ENCODE assay signal across 8 cellular contexts in the genomic region with DNA sequence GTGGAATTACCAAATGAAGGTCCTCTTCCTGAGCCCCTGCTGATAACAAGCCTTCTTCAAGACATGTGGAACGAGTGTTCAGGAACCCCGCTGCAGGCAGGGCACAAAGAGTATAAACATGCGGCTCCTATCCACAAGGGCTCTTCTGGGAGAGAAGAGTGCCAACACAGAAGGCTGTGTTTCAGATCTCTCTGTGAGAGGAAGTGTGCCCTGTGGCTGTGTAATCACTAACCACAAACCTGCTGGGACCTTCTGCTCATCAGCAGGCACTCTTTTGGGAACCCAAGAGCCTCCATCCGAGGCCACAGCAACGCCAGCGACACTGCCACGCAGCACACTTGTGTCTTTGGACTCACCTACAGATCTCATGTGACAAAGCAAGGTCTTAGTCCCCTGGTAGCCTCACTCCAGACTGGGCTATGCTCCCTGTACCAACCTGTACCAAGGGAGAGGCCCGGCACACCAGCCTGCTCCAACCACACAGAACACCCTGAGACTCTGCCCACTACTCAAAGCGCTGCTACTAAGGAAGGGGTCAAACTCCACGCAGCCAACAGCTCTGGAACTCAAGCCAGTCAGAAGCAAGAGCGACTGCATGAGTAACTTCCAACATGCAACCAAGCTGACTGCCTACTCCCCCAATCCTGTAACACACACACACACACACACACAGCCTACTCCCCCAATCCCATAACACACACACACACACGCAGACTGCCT. TPM values are rescaled to one million over a fixed set of nuclear protein-coding genes. Genes with fewer than 3 reads are reported as not detected.
DNase-seq lines count a peak whose midpoint lies in the region; ATAC-seq and TF ChIP-seq lines count a peak whose summit lies in the region.

No MANE protein-coding gene starts in this region.

- H3K36me3 ChIP-seq in neutrophil (peaks cover 52% of the 10 kb centered on the region), adrenal gland (replicated peaks in 1 of 2) (peaks cover 0 to 24% of the 10 kb centered on the region in 2 donors)

- H3K9me3 Mint-ChIP-seq in brain, result no peaks in the 10 kb centered on the region

- peak overlapping the region in 4 of 5 experiments; percentile 56 to 95 (median 88) for H3K27ac Mint-ChIP-seq in brain

- peaks cover 47% of the 10 kb centered on the region for H3K36me3 Mint-ChIP-seq in brain

- H3K4me3 ChIP-seq in neutrophil (ENCODE audit: low read depth in 1 of 2, low read length in 1 of 2) (peak overlapping the region in 1 of 2 experiments; percentile 9), adrenal gland (no peak overlapping the region)

- no peaks in the 10 kb centered on the region for H3K9me3 ChIP-seq in neutrophil
- no peaks in the 10 kb centered on the region for H3K9me3 ChIP-seq in adrenal gland (replicated peaks in 1 of 3)

- H3K27me3 ChIP-seq in neutrophil (no peaks in the 10 kb centered on the region), adrenal gland (no peaks in the 10 kb centered on the region)

- peaks cover 59% of the 10 kb centered on the region for H3K4me1 Mint-ChIP-seq in brain

- TF ChIP-seq POLR2A in adrenal gland (IDR thresholded peaks at IDR 0.05), result no peak

- WGBS in adrenal gland, 4 donors, result 76 to 79% (median 77%) methylated on average over 4 to 12 of the region's 12 CpGs

- peak; percentile 55 for ATAC-seq in GM18520 (IDR thresholded peaks at IDR 0.05; ENCODE audit: unreplicated experiment)
- no peak for ATAC-seq in HG02884 (IDR thresholded peaks at IDR 0.05; ENCODE audit: unreplicated experiment)
- ATAC-seq in HG03095 (IDR thresholded peaks at IDR 0.05; ENCODE audit: unreplicated experiment), result no peak

- intact Hi-C loops in adrenal gland (cut with DNase I), result no loop called here

- no peaks in the 10 kb centered on the region for H3K27me3 Mint-ChIP-seq in brain

- DNase-seq in MV-4-11 (lab: John Stamatoyannopoulos, UW) (peak; percentile 95), adrenal gland (no peak), NCI-H187 (lab: John Stamatoyannopoulos, UW) (no peak)

- TF ChIP-seq CTCF in brain (conservative IDR thresholded peaks at IDR 0.05) (no peak), neutrophil (IDR thresholded peaks at IDR 0.05) (no peak), adrenal gland (IDR thresholded peaks at IDR 0.05) (no peak)

- H3K27ac ChIP-seq in neutrophil (peak overlapping the region; percentile 76), adrenal gland (no peak overlapping the region)

- peaks cover 50 to 54% of the 10 kb centered on the region in 2 experiments for H3K4me1 ChIP-seq in neutrophil (ENCODE audit: control insufficient read depth in 1 of 2, insufficient read depth in 1 of 2, low read depth in 1 of 2, low read length in 1 of 2)
- peaks cover 35 to 44% of the 10 kb centered on the region in 2 donors for H3K4me1 ChIP-seq in adrenal gland (replicated peaks in 1 of 2)

- peak overlapping the region in 2 of 5 experiments; percentile 17 to 29 for H3K4me3 Mint-ChIP-seq in brain

RNA-seq across cellular contexts. Expression of a gene that starts 7.8 kb away (rescaled TPM):
- polyA plus RNA-seq in brain (ENCODE audit: insufficient read depth, low read depth, low replicate concordance), result 335 TPM
- total RNA-seq in adrenal gland, result 100 to 1,000 TPM; 114 to 467 (median 251) TPM
- polyA plus RNA-seq in adrenal gland, result 100 to 1,000 TPM; 110 to 138 (median 118) TPM

RNA-seq across cellular contexts. Expression of a gene that starts 47.9 kb away (rescaled TPM):
- polyA plus RNA-seq in brain (ENCODE audit: insufficient read depth, low read depth, low replicate concordance) (149 TPM), adrenal gland (10 to 100 TPM; 21.1 to 70.6 (median 36.4) TPM)
- total RNA-seq in adrenal gland, result 10 to 100 TPM; 64.4 to 92.3 (median 80.2) TPM

RNA-seq across cellular contexts. Expression of a gene that starts 55.0 kb away (rescaled TPM):
- polyA plus RNA-seq in brain (ENCODE audit: insufficient read depth, low read depth, low replicate concordance) (11.3 TPM), adrenal gland (100 to 1,000 TPM in 2 of 3 donors, 10 to 100 TPM in 1; 10.9 to 249 (median 101) TPM)
- 100 to 1,000 TPM in 4 of 8 donors, 10 to 100 TPM in 4; 68.2 to 212 (median 120) TPM for total RNA-seq in adrenal gland
